ENCODE assay signal across 24 cellular contexts in the genomic region with DNA sequence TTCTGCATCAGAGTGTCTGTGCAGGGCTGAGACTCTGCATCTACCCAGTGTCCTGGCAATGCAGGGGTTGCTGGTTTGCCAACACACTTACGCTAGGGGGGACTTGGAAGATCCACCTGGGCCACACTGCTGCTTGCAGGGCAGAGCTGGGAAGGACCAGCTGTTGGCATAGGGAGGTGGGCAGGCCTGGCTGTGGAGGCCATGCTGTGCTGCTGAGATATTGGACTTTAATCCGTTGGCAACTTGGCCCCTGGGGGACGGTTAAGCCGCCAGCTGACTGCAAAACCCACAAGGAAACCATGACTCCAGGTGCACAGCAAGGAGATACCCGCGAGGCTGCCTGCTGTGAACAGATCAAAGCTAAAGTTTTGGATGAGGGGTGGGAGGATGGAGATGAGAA.
A peak's percentile ranks its signal among the peaks of the same experiment; 100 is the strongest.
DNase-seq lines count a peak whose midpoint lies in the region; ATAC-seq and TF ChIP-seq lines count a peak whose summit lies in the region.
"Had no signal": no experiment of that assay in that cellular context is flagged by ENCODE, and none has a peak within 500 bp of the region (broad histone marks: within the 10 kb centered on the region; RNA-seq: fewer than 3 reads in every experiment).

No MANE protein-coding gene starts in this region.

- intact Hi-C loops in head of caudate nucleus (cut with DNase I), result no loop called here

- DNase-seq in NCI-H82 (lab: John Stamatoyannopoulos, UW) (peak; percentile 18), NCI-H82 treated with DMSO at 0.1 percent for 48 hours (lab: John Stamatoyannopoulos, UW; ENCODE audit: unreplicated experiment) (no peak), osteocyte (ENCODE audit: extremely low spot score, unreplicated experiment) (peak; percentile 64), head of caudate nucleus (no peak), cerebellum (ENCODE audit: low spot score) (no peak), T-helper 17 cell (no peak)
- DNase-seq: ACHN; CD8-positive, alpha-beta memory T cell; GDM1; HCEC 1CT; KBM-7; NCI-H1105 treated with DMSO at 0.1 percent for 48 hours; NCI-H2081; NCI-H2171; NCI-H526 treated with DMSO at 0.1 percent for 48 hours; SIG-M5; SK-N-SH had no signal

- H3K9me3 ChIP-seq in KOPT-K1 (ENCODE audit: insufficient read depth, low read length, poor library complexity, severe bottlenecking) (peaks cover 5% of the 10 kb centered on the region), T-helper 17 cell (ENCODE audit: control insufficient read depth, low read length, poor library complexity, severe bottlenecking) (no peaks in the 10 kb centered on the region)
- H3K9me3 ChIP-seq: SK-N-SH had no signal

- H3K27ac ChIP-seq in KOPT-K1 (ENCODE audit: low read depth, low read length, poor library complexity, severe bottlenecking), result peak overlapping the region; percentile 100
- H3K27ac ChIP-seq: 22Rv1, C4-2B, HL-60, RWPE1 had no signal

- H3K4me1 Mint-ChIP-seq in brain (peaks cover 31% of the 10 kb centered on the region), osteocyte (ENCODE audit: unreplicated experiment) (no peaks in the 10 kb centered on the region), T-helper 17 cell (no peaks in the 10 kb centered on the region)
- H3K4me1 Mint-ChIP-seq: CD8-positive, alpha-beta memory T cell had no signal

- TF ChIP-seq CTCF in brain (conservative IDR thresholded peaks at IDR 0.05), result no peak
- TF ChIP-seq CTCF in osteocyte (IDR thresholded peaks at IDR 0.05), result no peak

- H3K4me3 Mint-ChIP-seq in brain (no peak overlapping the region), osteocyte (ENCODE audit: unreplicated experiment) (no peak overlapping the region), T-helper 17 cell (no peak overlapping the region)
- H3K4me3 Mint-ChIP-seq: CD8-positive, alpha-beta memory T cell had no signal

- H3K27me3 Mint-ChIP-seq in brain (peaks cover 6% of the 10 kb centered on the region), osteocyte (ENCODE audit: unreplicated experiment) (peaks cover 37% of the 10 kb centered on the region), T-helper 17 cell (peaks cover 33% of the 10 kb centered on the region)

- H3K36me3 Mint-ChIP-seq in brain (peaks cover 4% of the 10 kb centered on the region), osteocyte (ENCODE audit: unreplicated experiment) (no peaks in the 10 kb centered on the region), T-helper 17 cell (ENCODE audit: low read depth) (peaks cover 4% of the 10 kb centered on the region)
- H3K36me3 Mint-ChIP-seq: CD8-positive, alpha-beta memory T cell had no signal

- H3K9me3 Mint-ChIP-seq in brain (peaks cover 7 to 14% (median 11%) of the 10 kb centered on the region in 5 experiments), osteocyte (ENCODE audit: unreplicated experiment) (peaks cover 8% of the 10 kb centered on the region)

- ATAC-seq in T-helper 17 cell, result no peak
- ATAC-seq: HepG2 had no signal

- H3K27ac Mint-ChIP-seq in brain, result peak overlapping the region in 4 of 5 experiments; percentile 37 to 90 (median 59)
- H3K27ac Mint-ChIP-seq in osteocyte (ENCODE audit: unreplicated experiment), result no peak overlapping the region
- H3K27ac Mint-ChIP-seq in T-helper 17 cell, result no peak overlapping the region

- no peaks in the 10 kb centered on the region for H3K36me3 ChIP-seq in KOPT-K1 (ENCODE audit: insufficient read depth, low read length)

Comparison
In these comparisons a context has a peak if more than half of its experiments do, and no peak if none do; other contexts are left out.
1. DNase-seq: peak in NCI-H82 (single experiment) and osteocyte (single experiment); none in NCI-H82 treated with DMSO at 0.1 percent for 48 hours (single experiment), head of caudate nucleus (0 of 42), cerebellum (single experiment) and T-helper 17 cell (0 of 3).
2. H3K27ac Mint-ChIP-seq: peak in brain (4 of 5); none in osteocyte (single experiment) and T-helper 17 cell (single experiment).